Comparison of ENCODE assay signal across 10 cellular contexts in genomic region chr12:80517655-80518054, GRCh38.
"Had no signal": no experiment of that assay in that cellular context is flagged by ENCODE, and none has a peak within 500 bp of the region (broad histone marks: within the 10 kb centered on the region; RNA-seq: fewer than 3 reads in every experiment).

No MANE protein-coding gene starts in this region.

- H3K9ac ChIP-seq: GM23248 had no signal

- H3K4me3 ChIP-seq: GM23248, GM23338, HAP-1 had no signal

- H3K4me1 ChIP-seq: HAP-1 had no signal

- H3K9me3 ChIP-seq: HAP-1 had no signal

- ATAC-seq: GM23338, HCT116 had no signal

- DNase-seq: GM23248, GOT3, H7, H9, HCEC 1CT, HFFc6 had no signal

- H2AFZ ChIP-seq: GM23248, GM23338 had no signal

- FAIRE-seq: H54 had no signal

- H3K4me2 ChIP-seq: GM23338 had no signal

- H3K27ac ChIP-seq: GM23248 had no signal

- H3K36me3 ChIP-seq: HAP-1 had no signal
